ENCODE assay signal across 9 cellular contexts in the genomic region with DNA sequence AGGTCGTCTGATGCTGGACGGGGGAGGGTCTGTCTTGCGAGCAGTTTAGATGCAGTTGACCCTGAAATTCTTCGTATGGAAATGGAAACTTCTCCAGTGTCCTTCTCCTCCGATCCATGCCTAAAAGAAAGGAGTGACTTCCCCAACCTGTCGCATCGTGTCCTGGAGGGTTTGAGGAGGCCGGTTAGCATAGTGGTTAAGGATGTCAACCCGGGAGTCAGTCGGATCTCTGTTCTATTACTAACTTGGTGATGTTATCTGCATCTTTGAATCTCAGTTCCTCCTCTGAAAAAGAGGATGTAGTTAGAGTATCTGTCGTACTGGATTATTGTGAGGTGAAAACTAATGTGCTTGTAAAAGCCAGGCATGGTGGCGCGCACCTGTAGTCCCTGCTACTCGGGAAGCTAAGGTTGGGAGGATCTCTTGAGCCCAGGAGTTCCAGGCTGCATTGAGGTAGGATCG. TPM values are rescaled to one million over a fixed set of nuclear protein-coding genes. Genes with fewer than 3 reads are reported as not detected.
DNase-seq lines count a peak whose midpoint lies in the region; ATAC-seq, FAIRE-seq and TF ChIP-seq lines count a peak whose summit lies in the region.
"Had no signal": no experiment of that assay in that cellular context is flagged by ENCODE, and none has a peak within 500 bp of the region (broad histone marks: within the 10 kb centered on the region; RNA-seq: fewer than 3 reads in every experiment).

No MANE protein-coding gene starts in this region.

- H3K36me3 ChIP-seq in BE2C = no peaks in the 10 kb centered on the region
- H3K36me3 ChIP-seq in HEK293 (ENCODE audit: control insufficient read depth in 2 of 2, insufficient read depth in 1 of 2, low read length in 2 of 2) = no peaks in the 10 kb centered on the region
- no peaks in the 10 kb centered on the region for H3K36me3 ChIP-seq in bronchial epithelial cell (ENCODE audit: control insufficient read depth, insufficient read depth, low read length)
- H3K36me3 ChIP-seq in naive thymus-derived CD4-positive, alpha-beta T cell (ENCODE audit: control insufficient read depth in 2 of 3, insufficient read depth in 3 of 3, low read length in 3 of 3) = no peaks in the 10 kb centered on the region
- H3K36me3 ChIP-seq in aorta (ENCODE audit: control insufficient read depth in 1 of 2, insufficient read depth in 2 of 2, low read length in 1 of 2) = no peaks in the 10 kb centered on the region

- H3K27me3 ChIP-seq in BE2C (peaks cover 11% of the 10 kb centered on the region), bronchial epithelial cell (ENCODE audit: control insufficient read depth, insufficient read depth, low read length) (peaks cover 6% of the 10 kb centered on the region), aorta (ENCODE audit: control insufficient read depth in 1 of 2, insufficient read depth in 2 of 2, low read length in 1 of 2) (no peaks in the 10 kb centered on the region)
- peaks cover 0 to 11% of the 10 kb centered on the region in 2 donors for H3K27me3 ChIP-seq in naive thymus-derived CD4-positive, alpha-beta T cell (ENCODE audit: control insufficient read depth in 2 of 2, insufficient read depth in 2 of 2, low read length in 2 of 2)

- CTCF ChIA-PET in HEK293 (lab: Yijun Ruan, JAX) = no interaction called here
- CTCF ChIA-PET in naive thymus-derived CD4-positive, alpha-beta T cell (lab: Charles Lee) = no interaction called here

- DNase-seq in BE2C (no peak), bronchial epithelial cell (ENCODE audit: low read depth) (no peak), NCI-H2196 treated with DMSO at 0.1 percent for 48 hours (lab: John Stamatoyannopoulos, UW; ENCODE audit: unreplicated experiment) (no peak), KG1 (lab: John Stamatoyannopoulos, UW) (no peak), aorta (no peak), NCI-H1105 treated with DMSO at 0.1 percent for 48 hours (lab: John Stamatoyannopoulos, UW) (no peak)
- no peak for DNase-seq in naive thymus-derived CD4-positive, alpha-beta T cell

- peaks cover 0 to 2% (median 0%) of the 10 kb centered on the region in 5 donors for H3K36me3 Mint-ChIP-seq in naive thymus-derived CD4-positive, alpha-beta T cell

- H3K4me3 Mint-ChIP-seq in naive thymus-derived CD4-positive, alpha-beta T cell = peak overlapping the region; percentile 50 to 88 (median 79)

- peak; percentile 7 for FAIRE-seq in bronchial epithelial cell (lab: Jason Lieb, UNC)

- intact Hi-C loops in naive thymus-derived CD4-positive, alpha-beta T cell (cut with micrococcal nuclease) = no loop called here
- intact Hi-C loops in aorta (cut with DNase I) = no loop called here

- WGBS in aorta, 2 donors = 38 to 41% methylated on average over 15 of the region's 15 CpGs

- peaks cover 0 to 5% (median 0%) of the 10 kb centered on the region in 11 donors for H3K9me3 Mint-ChIP-seq in naive thymus-derived CD4-positive, alpha-beta T cell

- no peak overlapping the region for H3K27ac ChIP-seq in HEK293 (ENCODE audit: extremely low read depth, low read depth, low read length)
- no peak overlapping the region for H3K27ac ChIP-seq in naive thymus-derived CD4-positive, alpha-beta T cell (ENCODE audit: low read depth, low read length)
- no peak overlapping the region for H3K27ac ChIP-seq in aorta (ENCODE audit: low read depth in 1 of 2, low read length in 2 of 2)
- H3K27ac ChIP-seq: KMS-11 had no signal

- TF ChIP-seq CTCF in BE2C (IDR thresholded peaks at IDR 0.05; ENCODE audit: low read depth, low read length) (no peak), HEK293 (tag by site-specific recombination; IDR thresholded peaks at IDR 0.05) (no peak), bronchial epithelial cell (IDR thresholded peaks at IDR 0.05; ENCODE audit: insufficient read depth, low read length, severe bottlenecking) (no peak)

- peaks cover 6 to 18% (median 14%) of the 10 kb centered on the region in 7 donors for H3K4me1 Mint-ChIP-seq in naive thymus-derived CD4-positive, alpha-beta T cell

- peaks cover 48 to 64% (median 56%) of the 10 kb centered on the region in 5 donors for H3K27me3 Mint-ChIP-seq in naive thymus-derived CD4-positive, alpha-beta T cell

- H3K27ac Mint-ChIP-seq in naive thymus-derived CD4-positive, alpha-beta T cell = no peak overlapping the region

- H3K9me3 ChIP-seq in BE2C (no peaks in the 10 kb centered on the region), HEK293 (ENCODE audit: control insufficient read depth, insufficient read depth, low read depth, low read length) (no peaks in the 10 kb centered on the region), aorta (ENCODE audit: control insufficient read depth, low read length) (no peaks in the 10 kb centered on the region)
- H3K9me3 ChIP-seq in naive thymus-derived CD4-positive, alpha-beta T cell (ENCODE audit: control insufficient read depth in 2 of 3, low read length in 3 of 3) = no peaks in the 10 kb centered on the region

- H3K4me1 ChIP-seq in BE2C = no peaks in the 10 kb centered on the region
- no peaks in the 10 kb centered on the region for H3K4me1 ChIP-seq in HEK293 (ENCODE audit: control insufficient read depth, insufficient read depth, low read length)
- H3K4me1 ChIP-seq in naive thymus-derived CD4-positive, alpha-beta T cell (ENCODE audit: control insufficient read depth in 2 of 2, insufficient read depth in 2 of 2, low read length in 2 of 2) = peaks cover 8 to 13% of the 10 kb centered on the region in 2 donors
- no peaks in the 10 kb centered on the region for H3K4me1 ChIP-seq in aorta (ENCODE audit: control insufficient read depth in 1 of 2, insufficient read depth in 2 of 2, low read length in 2 of 2)

- peak overlapping the region; percentile 54 for H3K4me3 ChIP-seq in BE2C (ENCODE audit: low read depth, low read length)
- H3K4me3 ChIP-seq in HEK293 (ENCODE audit: low read depth, low read length) = peak overlapping the region; percentile 71
- no peak overlapping the region for H3K4me3 ChIP-seq in bronchial epithelial cell (ENCODE audit: low read depth, low read length)
- no peak overlapping the region for H3K4me3 ChIP-seq in naive thymus-derived CD4-positive, alpha-beta T cell (ENCODE audit: low read length)
- no peak overlapping the region for H3K4me3 ChIP-seq in aorta (ENCODE audit: low read length in 2 of 2)

- no peak for ATAC-seq in naive thymus-derived CD4-positive, alpha-beta T cell
- no peak for ATAC-seq in aorta (ENCODE audit: low FRiP score)

- POLR2A ChIA-PET in HEK293 (lab: Yijun Ruan, JAX) = interaction anchor here (1.3 kb wide), 1 partner anchor 71 kb away, joined by 5 read pairs; a partner anchor contains a TSS
- POLR2A ChIA-PET in naive thymus-derived CD4-positive, alpha-beta T cell (lab: Charles Lee) = interaction anchor here (1.1 kb wide), 1 partner anchor 8 kb away, joined by 7 read pairs; no protein-coding TSS in a partner anchor

TF ChIP-seq in HEK293, 187 proteins besides CTCF, POLR2A, EP300 and RAD21 (continues in another document):
- TF ChIP-seq KLF10 (tag by site-specific recombination; IDR thresholded peaks at IDR 0.05) (no peak), ZSCAN30 (tag by site-specific recombination; IDR thresholded peaks at IDR 0.05) (no peak), ZNF341 (tag by site-specific recombination; IDR thresholded peaks at IDR 0.05; ENCODE audit: low read depth) (no peak), ZNF623 (tag by site-specific recombination; IDR thresholded peaks at IDR 0.05) (no peak), GLIS2 (tag by site-specific recombination; IDR thresholded peaks at IDR 0.05) (0 out of 2 replicates have a peak, but pooled peaks have one; percentile 81), SCRT2 (tag by site-specific recombination; IDR thresholded peaks at IDR 0.05) (peak; percentile 94), SCRT1 (tag by site-specific recombination; IDR thresholded peaks at IDR 0.05; ENCODE audit: borderline replicate concordance) (peak; percentile 72)
- TF ChIP-seq, protein P1, sequence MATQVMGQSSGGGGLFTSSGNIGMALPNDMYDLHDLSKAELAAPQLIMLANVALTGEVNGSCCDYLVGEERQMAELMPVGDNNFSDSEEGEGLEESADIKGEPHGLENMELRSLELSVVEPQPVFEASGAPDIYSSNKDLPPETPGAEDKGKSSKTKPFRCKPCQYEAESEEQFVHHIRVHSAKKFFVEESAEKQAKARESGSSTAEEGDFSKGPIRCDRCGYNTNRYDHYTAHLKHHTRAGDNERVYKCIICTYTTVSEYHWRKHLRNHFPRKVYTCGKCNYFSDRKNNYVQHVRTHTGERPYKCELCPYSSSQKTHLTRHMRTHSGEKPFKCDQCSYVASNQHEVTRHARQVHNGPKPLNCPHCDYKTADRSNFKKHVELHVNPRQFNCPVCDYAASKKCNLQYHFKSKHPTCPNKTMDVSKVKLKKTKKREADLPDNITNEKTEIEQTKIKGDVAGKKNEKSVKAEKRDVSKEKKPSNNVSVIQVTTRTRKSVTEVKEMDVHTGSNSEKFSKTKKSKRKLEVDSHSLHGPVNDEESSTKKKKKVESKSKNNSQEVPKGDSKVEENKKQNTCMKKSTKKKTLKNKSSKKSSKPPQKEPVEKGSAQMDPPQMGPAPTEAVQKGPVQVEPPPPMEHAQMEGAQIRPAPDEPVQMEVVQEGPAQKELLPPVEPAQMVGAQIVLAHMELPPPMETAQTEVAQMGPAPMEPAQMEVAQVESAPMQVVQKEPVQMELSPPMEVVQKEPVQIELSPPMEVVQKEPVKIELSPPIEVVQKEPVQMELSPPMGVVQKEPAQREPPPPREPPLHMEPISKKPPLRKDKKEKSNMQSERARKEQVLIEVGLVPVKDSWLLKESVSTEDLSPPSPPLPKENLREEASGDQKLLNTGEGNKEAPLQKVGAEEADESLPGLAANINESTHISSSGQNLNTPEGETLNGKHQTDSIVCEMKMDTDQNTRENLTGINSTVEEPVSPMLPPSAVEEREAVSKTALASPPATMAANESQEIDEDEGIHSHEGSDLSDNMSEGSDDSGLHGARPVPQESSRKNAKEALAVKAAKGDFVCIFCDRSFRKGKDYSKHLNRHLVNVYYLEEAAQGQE (tag by site-specific recombination; IDR thresholded peaks at IDR 0.05) = no peak
- TF ChIP-seq, protein P2, sequence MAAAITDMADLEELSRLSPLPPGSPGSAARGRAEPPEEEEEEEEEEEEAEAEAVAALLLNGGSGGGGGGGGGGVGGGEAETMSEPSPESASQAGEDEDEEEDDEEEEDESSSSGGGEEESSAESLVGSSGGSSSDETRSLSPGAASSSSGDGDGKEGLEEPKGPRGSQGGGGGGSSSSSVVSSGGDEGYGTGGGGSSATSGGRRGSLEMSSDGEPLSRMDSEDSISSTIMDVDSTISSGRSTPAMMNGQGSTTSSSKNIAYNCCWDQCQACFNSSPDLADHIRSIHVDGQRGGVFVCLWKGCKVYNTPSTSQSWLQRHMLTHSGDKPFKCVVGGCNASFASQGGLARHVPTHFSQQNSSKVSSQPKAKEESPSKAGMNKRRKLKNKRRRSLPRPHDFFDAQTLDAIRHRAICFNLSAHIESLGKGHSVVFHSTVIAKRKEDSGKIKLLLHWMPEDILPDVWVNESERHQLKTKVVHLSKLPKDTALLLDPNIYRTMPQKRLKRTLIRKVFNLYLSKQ (tag by site-specific recombination; IDR thresholded peaks at IDR 0.05; ENCODE audit: borderline replicate concordance) = no peak

RNA-seq across cellular contexts. Expression of a gene that starts 0.7 kb away (rescaled TPM):
- polyA plus RNA-seq in BE2C (2012; ENCODE audit: insufficient read depth, insufficient read length, low read depth) = 0.03 TPM
- total RNA-seq in bronchial epithelial cell (not detected in 2 replicates), aorta (under 1 TPM in 1 of 2 donors, not detected in 1; 0.03 TPM)
- total RNA-seq in naive thymus-derived CD4-positive, alpha-beta T cell = under 1 TPM in 1 of 5 experiments, not detected in 4; 0.02 TPM
- polyA plus RNA-seq in naive thymus-derived CD4-positive, alpha-beta T cell = not detected
- polyA plus RNA-seq in aorta = not detected

Comparison
In these comparisons a context has a peak if more than half of its experiments do, and no peak if none do; other contexts are left out.
1. H3K4me3 ChIP-seq: peak in BE2C (single experiment) and HEK293 (single experiment); none in bronchial epithelial cell (single experiment), naive thymus-derived CD4-positive, alpha-beta T cell (single experiment) and aorta (0 of 2).